Comparison of ENCODE assay signal across 19 cellular contexts in the genomic region with DNA sequence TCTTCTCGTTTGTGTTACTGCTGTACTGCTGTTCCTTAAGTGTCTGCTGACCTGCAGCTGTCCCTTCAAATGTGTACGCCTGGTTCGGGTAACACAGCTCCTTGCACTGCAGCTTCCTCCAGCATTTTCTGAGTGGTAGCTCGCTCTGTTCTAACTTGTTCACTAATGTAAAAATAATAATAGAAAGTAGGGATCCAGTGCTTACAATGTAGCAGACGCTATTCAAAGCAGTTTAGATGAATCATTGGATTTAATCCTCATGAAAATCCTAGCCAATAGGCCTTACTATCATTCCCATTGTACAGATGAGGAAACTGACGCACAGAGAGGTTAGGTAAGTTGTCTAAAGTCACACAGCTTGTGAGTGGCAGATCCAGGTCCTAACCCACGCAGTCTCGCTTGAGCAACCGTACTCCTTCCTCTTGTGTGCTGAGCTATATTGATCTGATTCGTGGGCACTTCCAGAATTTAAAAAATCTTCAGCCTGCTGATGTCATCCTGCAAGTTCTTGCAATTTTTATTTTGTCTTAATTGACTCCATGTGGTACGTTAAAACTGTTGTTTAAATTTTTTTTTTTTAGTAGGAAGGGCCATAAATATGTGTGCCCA.
DNase-seq lines count a peak whose midpoint lies in the region; ATAC-seq, FAIRE-seq and TF ChIP-seq lines count a peak whose summit lies in the region.
"Had no signal": no experiment of that assay in that cellular context is flagged by ENCODE, and none has a peak within 500 bp of the region (broad histone marks: within the 10 kb centered on the region; RNA-seq: fewer than 3 reads in every experiment).

No MANE protein-coding gene starts in this region.

- H3K27ac ChIP-seq in AG04450 (ENCODE audit: low read depth, low read length), result no peak overlapping the region
- no peak overlapping the region for H3K27ac ChIP-seq in GM23338 (ENCODE audit: low read depth)
- no peak overlapping the region for H3K27ac ChIP-seq in K562 (ENCODE audit: extremely low read depth, low read depth, low read length)
- no peak overlapping the region for H3K27ac ChIP-seq in endodermal cell (ENCODE audit: low read depth, low read length)
- H3K27ac ChIP-seq in psoas muscle, result no peak overlapping the region
- H3K27ac ChIP-seq: KMS-11, sigmoid colon had no signal

- no peaks in the 10 kb centered on the region for H3F3A ChIP-seq in GM23338 (replicated peaks; ENCODE audit: low read depth)

- no TSS peak for BruUV-seq in K562 (replicated peaks; lab: Mats Ljungman, UMichigan)

- H3K4me3 ChIP-seq in AG04450 (ENCODE audit: low read depth, low read length) (no peak overlapping the region), GM23338 (no peak overlapping the region), K562 (no peak overlapping the region), endodermal cell (ENCODE audit: low read length) (no peak overlapping the region), psoas muscle (no peak overlapping the region)
- H3K4me3 ChIP-seq: sigmoid colon had no signal

- H3K9me3 Mint-ChIP-seq in GM23338, result no peaks in the 10 kb centered on the region
- H3K9me3 Mint-ChIP-seq in activated CD4-positive, alpha-beta T cell treated with anti-CD3 and anti-CD28 coated beads, Interleukin-2, amount 10 ng/mL, durations not matched to agents 7 days and 5 days, result peaks cover 5% of the 10 kb centered on the region
- no peaks in the 10 kb centered on the region for H3K9me3 Mint-ChIP-seq in endodermal cell

- no peak for FAIRE-seq in K562 (lab: Jason Lieb, UNC)

- H2AFZ ChIP-seq in GM23338 (no peak overlapping the region), K562 (ENCODE audit: low read depth, low read length) (no peak overlapping the region)

- H4K20me1 ChIP-seq in GM23338 (replicated peaks; ENCODE audit: insufficient read depth), result no peaks in the 10 kb centered on the region
- no peaks in the 10 kb centered on the region for H4K20me1 ChIP-seq in K562 (replicated peaks; ENCODE audit: control insufficient read depth, insufficient read depth, low read length)

- H3K4me1 ChIP-seq in GM23338 (ENCODE audit: insufficient read depth) (peaks cover 3% of the 10 kb centered on the region; the same call in 1 of the 2 replicates), K562 (replicated peaks in 1 of 2; ENCODE audit: control insufficient read depth in 2 of 2, insufficient read depth in 2 of 2, low read length in 2 of 2) (no peaks in the 10 kb centered on the region), endodermal cell (ENCODE audit: control insufficient read depth, insufficient read depth, low read length) (no peaks in the 10 kb centered on the region), psoas muscle (no peaks in the 10 kb centered on the region)
- H3K4me1 ChIP-seq: sigmoid colon had no signal

- H3K27me3 Mint-ChIP-seq in GM23338 (ENCODE audit: insufficient read depth, low read depth, poor library complexity) (peaks cover 2% of the 10 kb centered on the region), endodermal cell (ENCODE audit: insufficient read depth) (no peaks in the 10 kb centered on the region)
- H3K27me3 Mint-ChIP-seq in activated CD4-positive, alpha-beta T cell treated with anti-CD3 and anti-CD28 coated beads, Interleukin-2, amount 10 ng/mL, durations not matched to agents 7 days and 5 days, result no peaks in the 10 kb centered on the region
- H3K27me3 Mint-ChIP-seq: stimulated activated naive CD8-positive, alpha-beta T cell treated with anti-CD3 and anti-CD28 coated beads, Interleukin-15, amount 100 ng/mL, for 72 hours had no signal

- ATAC-seq in GM23338 (no peak), K562 (no peak), psoas muscle (no peak)
- ATAC-seq: stimulated activated naive CD8-positive, alpha-beta T cell treated with anti-CD3 and anti-CD28 coated beads, Interleukin-15, amount 100 ng/mL, for 72 hours had no signal

- no peak for TF ChIP-seq POLR2A in K562 (conservative IDR thresholded peaks at IDR 0.05)

- TF ChIP-seq CTCF in AG04450 (IDR thresholded peaks at IDR 0.05; ENCODE audit: low read depth, low read length) (no peak), GM23338 (conservative IDR thresholded peaks at IDR 0.05; ENCODE audit: low read depth in 2 of 2) (no peak), K562 (IDR thresholded peaks at IDR 0.05 in 2 of 3, conservative IDR thresholded peaks at IDR 0.05 in 1 of 3; ENCODE audit: insufficient read depth in 2 of 3, low read depth in 1 of 3, low read length in 3 of 3) (no peak), endodermal cell (conservative IDR thresholded peaks at IDR 0.05) (no peak), psoas muscle (IDR thresholded peaks at IDR 0.05) (no peak)

- intact Hi-C loops in K562 (cut with micrococcal nuclease) (no loop called here), psoas muscle (cut with DNase I) (no loop called here)

- TF ChIP-seq RAD21 in K562 (CRISPR knock-in tag; conservative IDR thresholded peaks at IDR 0.05 in 1 of 2, IDR thresholded peaks at IDR 0.05 in 1 of 2), result no peak

- DNase-seq in AG04450 (ENCODE audit: low read depth, low spot score), result peak; percentile 7
- no peak for DNase-seq in GM23338 (ENCODE audit: low spot score)
- no peak for DNase-seq in K562 (ENCODE audit: extremely low read depth in 1 of 4, low spot score in 3 of 4)
- peak; percentile 11 for DNase-seq in iris pigment epithelial cell (ENCODE audit: low read depth)
- DNase-seq in activated CD4-positive, alpha-beta T cell treated with anti-CD3 and anti-CD28 coated beads, Interleukin-2, amount 10 ng/mL, durations not matched to agents 7 days and 5 days, result no peak
- DNase-seq in endodermal cell, result no peak
- DNase-seq in NCI-H2081 (lab: John Stamatoyannopoulos, UW), result no peak
- no peak for DNase-seq in psoas muscle
- DNase-seq: activated CD4-positive, CD25-positive, alpha-beta regulatory T cell treated with anti-CD3 and anti-CD28 coated beads, Interleukin-2, amount 50 U/mL, for 72 hours; AML-193; central memory CD4-positive, alpha-beta T cell; COR-L47; effector memory CD4-positive, alpha-beta T cell; H7; NCI-H1048; sigmoid colon; stimulated activated CD4-positive, alpha-beta T cell treated with anti-CD3 and anti-CD28 coated beads, Interleukin-2, amount 100 ng/mL, for 24 hours; stimulated activated naive CD8-positive, alpha-beta T cell treated with anti-CD3 and anti-CD28 coated beads, Interleukin-15, amount 100 ng/mL, for 72 hours had no signal

- H3K27ac Mint-ChIP-seq in GM23338 (0 out of 2 replicates have a peak overlapping the region, but pooled peaks have one; percentile 10), endodermal cell (no peak overlapping the region)
- H3K27ac Mint-ChIP-seq in activated CD4-positive, alpha-beta T cell treated with anti-CD3 and anti-CD28 coated beads, Interleukin-2, amount 10 ng/mL, durations not matched to agents 7 days and 5 days, result no peak overlapping the region
- H3K27ac Mint-ChIP-seq: stimulated activated naive CD8-positive, alpha-beta T cell treated with anti-CD3 and anti-CD28 coated beads, Interleukin-15, amount 100 ng/mL, for 72 hours had no signal

- no peaks in the 10 kb centered on the region for H3K79me2 ChIP-seq in GM23338 (replicated peaks; ENCODE audit: insufficient read depth)
- H3K79me2 ChIP-seq in K562 (ENCODE audit: control insufficient read depth, insufficient read depth, low read length), result no peaks in the 10 kb centered on the region

- 0% methylated on average over 11 of the region's 11 CpGs for WGBS in K562 (ENCODE audit: insufficient coverage, low coverage, missing lambda C conversion rate)
- WGBS in endodermal cell (ENCODE audit: insufficient coverage in 1 of 2, insufficient read length in 1 of 2), 2 experiments, result 82 to 91% methylated on average over 7 to 11 of the region's 11 CpGs
- WGBS in psoas muscle, 3 donors, result 73 to 74% (median 74%) methylated on average over 11 of the region's 11 CpGs

- H3K36me3 ChIP-seq in GM23338 (ENCODE audit: insufficient read depth) (no peaks in the 10 kb centered on the region), K562 (ENCODE audit: control insufficient read depth, insufficient read depth, low read length) (no peaks in the 10 kb centered on the region), endodermal cell (ENCODE audit: control insufficient read depth, insufficient read depth, low read length) (no peaks in the 10 kb centered on the region), psoas muscle (ENCODE audit: insufficient read depth in 1 of 2, low read depth in 1 of 2) (no peaks in the 10 kb centered on the region)
- H3K36me3 ChIP-seq: sigmoid colon had no signal

- no peaks in the 10 kb centered on the region for H3K9me2 ChIP-seq in GM23338 (ENCODE audit: insufficient read depth)

- H3K9me1 ChIP-seq in K562 (ENCODE audit: control insufficient read depth, insufficient read depth, low read length), result no peaks in the 10 kb centered on the region

- no peak overlapping the region for H3K9ac ChIP-seq in K562 (ENCODE audit: insufficient read depth in 1 of 2, low read depth in 2 of 2, low read length in 2 of 2)
- H3K9ac ChIP-seq in endodermal cell (ENCODE audit: extremely low read depth, low read length, poor library complexity, severe bottlenecking), result no peak overlapping the region
- H3K9ac ChIP-seq: KMS-11 had no signal

- TF ChIP-seq EP300 in K562 (IDR thresholded peaks at IDR 0.05; ENCODE audit: low read length), result no peak

- H3K27me3 ChIP-seq in AG04450 (ENCODE audit: control insufficient read depth, insufficient read depth, low read length) (no peaks in the 10 kb centered on the region), GM23338 (ENCODE audit: insufficient read depth) (no peaks in the 10 kb centered on the region), K562 (ENCODE audit: control insufficient read depth in 2 of 2, insufficient read depth in 2 of 2, low read length in 2 of 2) (peaks cover 0 to 11% of the 10 kb centered on the region in 2 experiments; a peak in 2 of 5 replicates), endodermal cell (ENCODE audit: control insufficient read depth, insufficient read depth, low read length, poor library complexity, severe bottlenecking) (no peaks in the 10 kb centered on the region), psoas muscle (ENCODE audit: insufficient read depth in 3 of 3, low read length in 2 of 3) (no peaks in the 10 kb centered on the region)
- H3K27me3 ChIP-seq: sigmoid colon had no signal

- in situ Hi-C loops in K562 (cut with MboI), result no loop called here

- no peak overlapping the region for H3K4me3 Mint-ChIP-seq in GM23338
- H3K4me3 Mint-ChIP-seq in activated CD4-positive, alpha-beta T cell treated with anti-CD3 and anti-CD28 coated beads, Interleukin-2, amount 10 ng/mL, durations not matched to agents 7 days and 5 days, result no peak overlapping the region
- H3K4me3 Mint-ChIP-seq in endodermal cell, result no peak overlapping the region
- H3K4me3 Mint-ChIP-seq: stimulated activated naive CD8-positive, alpha-beta T cell treated with anti-CD3 and anti-CD28 coated beads, Interleukin-15, amount 100 ng/mL, for 72 hours had no signal

- POLR2A ChIA-PET in AG04450 (lab: Yijun Ruan, JAX) (no interaction called here), K562 (lab: Yijun Ruan, JAX) (no interaction called here)
- POLR2A ChIA-PET in activated CD4-positive, alpha-beta T cell treated with anti-CD3 and anti-CD28 coated beads, Interleukin-2, amount 10 ng/mL, durations not matched to agents 7 days and 5 days (lab: Charles Lee), result no interaction called here

- no peak overlapping the region for H3K4me2 ChIP-seq in GM23338
- H3K4me2 ChIP-seq in K562 (ENCODE audit: insufficient read depth, low read length), result no peak overlapping the region
- H3K4me2 ChIP-seq: KMS-11 had no signal

- H3K36me3 Mint-ChIP-seq in GM23338 (ENCODE audit: low read depth), result no peaks in the 10 kb centered on the region
- H3K36me3 Mint-ChIP-seq in activated CD4-positive, alpha-beta T cell treated with anti-CD3 and anti-CD28 coated beads, Interleukin-2, amount 10 ng/mL, durations not matched to agents 7 days and 5 days (ENCODE audit: low read depth), result no peaks in the 10 kb centered on the region
- no peaks in the 10 kb centered on the region for H3K36me3 Mint-ChIP-seq in endodermal cell (ENCODE audit: low read depth)

- H3K4me1 Mint-ChIP-seq in GM23338 (no peaks in the 10 kb centered on the region; the same call in 2 of the 3 replicates), endodermal cell (no peaks in the 10 kb centered on the region)
- no peaks in the 10 kb centered on the region for H3K4me1 Mint-ChIP-seq in activated CD4-positive, alpha-beta T cell treated with anti-CD3 and anti-CD28 coated beads, Interleukin-2, amount 10 ng/mL, durations not matched to agents 7 days and 5 days
- H3K4me1 Mint-ChIP-seq: stimulated activated naive CD8-positive, alpha-beta T cell treated with anti-CD3 and anti-CD28 coated beads, Interleukin-15, amount 100 ng/mL, for 72 hours had no signal

- CTCF ChIA-PET in AG04450 (lab: Charles Lee), result no interaction called here
- CTCF ChIA-PET in K562 (lab: Yijun Ruan, JAX; ENCODE audit: low intra/inter-chr PET ratio), result no interaction called here
- CTCF ChIA-PET in activated CD4-positive, alpha-beta T cell treated with anti-CD3 and anti-CD28 coated beads, Interleukin-2, amount 10 ng/mL, durations not matched to agents 7 days and 5 days (lab: Charles Lee), result interaction anchor here (0.7 kb wide), 1 partner anchor 36 kb away, joined by 3 read pairs; no protein-coding TSS in a partner anchor

- H3K9me3 ChIP-seq in AG04450 (ENCODE audit: control insufficient read depth, insufficient read depth, low read length), result no peaks in the 10 kb centered on the region
- H3K9me3 ChIP-seq in K562 (replicated peaks; ENCODE audit: control insufficient read depth, insufficient read depth, low read depth, low read length), result no peaks in the 10 kb centered on the region
- H3K9me3 ChIP-seq in endodermal cell (ENCODE audit: control insufficient read depth, low read length), result no peaks in the 10 kb centered on the region
- no peaks in the 10 kb centered on the region for H3K9me3 ChIP-seq in psoas muscle
- H3K9me3 ChIP-seq: sigmoid colon had no signal

Comparison
In these comparisons a context has a peak if more than half of its experiments do, and no peak if none do; other contexts are left out.
1. DNase-seq: peak in AG04450 (single experiment) and iris pigment epithelial cell (single experiment); none in GM23338 (single experiment), K562 (0 of 4), activated CD4-positive, alpha-beta T cell treated with anti-CD3 and anti-CD28 coated beads, Interleukin-2, amount 10 ng/mL, durations not matched to agents 7 days and 5 days (single experiment), endodermal cell (single experiment), NCI-H2081 (0 of 2) and psoas muscle (0 of 2).